Comparison of ENCODE assay signal across 18 cellular contexts in genomic region chr1:180169641-180170155, GRCh38. TPM values are rescaled to one million over a fixed set of nuclear protein-coding genes. Genes with fewer than 3 reads are reported as not detected.
DNase-seq lines count a peak whose midpoint lies in the region; ATAC-seq, FAIRE-seq and TF ChIP-seq lines count a peak whose summit lies in the region.
"Had no signal": no experiment of that assay in that cellular context is flagged by ENCODE, and none has a peak within 500 bp of the region (broad histone marks: within the 10 kb centered on the region; RNA-seq: fewer than 3 reads in every experiment).

No MANE protein-coding gene starts in this region.

- H3K4me3 Mint-ChIP-seq in CD4-positive, alpha-beta T cell = no peak overlapping the region
- H3K4me3 Mint-ChIP-seq: activated T-cell treated with anti-CD3 and anti-CD28 coated beads, Interleukin-2, amount 50 U/mL, for 72 hours had no signal

- POLR2A ChIA-PET in HEK293 (lab: Yijun Ruan, JAX) (interaction anchor here (5.1 kb wide), 1 partner anchor 15 kb away, joined by 27 read pairs; the partner anchor contains the start of gene QSOX1), RWPE1 (lab: Yijun Ruan, JAX; ENCODE audit: low non-redundant PET) (no interaction called here)
- POLR2A ChIA-PET in CD4-positive, alpha-beta T cell (lab: Charles Lee) = interaction anchor here (0.6 kb wide), 1 partner anchor 48 kb away, joined by 3 read pairs; no protein-coding TSS in a partner anchor

- ATAC-seq in left colon = no peak
- ATAC-seq in CD4-positive, alpha-beta T cell (ENCODE audit: poor library complexity) = no peak
- ATAC-seq: heart right ventricle had no signal

- peaks cover 11% of the 10 kb centered on the region for H3K79me2 ChIP-seq in hepatocyte

- H3K9me2 ChIP-seq in hepatocyte (replicated peaks; ENCODE audit: insufficient read depth) = no peaks in the 10 kb centered on the region

- H3K9me3 ChIP-seq in HEK293 (ENCODE audit: control insufficient read depth, insufficient read depth, low read depth, low read length) (no peaks in the 10 kb centered on the region), small intestine (ENCODE audit: control insufficient read depth, low read depth) (no peaks in the 10 kb centered on the region), hepatocyte (ENCODE audit: low read depth) (no peaks in the 10 kb centered on the region)
- H3K9me3 ChIP-seq in CD4-positive, alpha-beta T cell (ENCODE audit: control insufficient read depth, low read length) = no peaks in the 10 kb centered on the region
- H3K9me3 ChIP-seq: HAP-1, heart right ventricle, right lobe of liver had no signal

- peaks cover 7% of the 10 kb centered on the region for H3K36me3 Mint-ChIP-seq in CD4-positive, alpha-beta T cell (ENCODE audit: low read depth)

- H4K20me1 ChIP-seq in hepatocyte (ENCODE audit: insufficient read depth, poor library complexity, severe bottlenecking) = no peaks in the 10 kb centered on the region

- no peaks in the 10 kb centered on the region for H3K27me3 ChIP-seq in small intestine (ENCODE audit: control insufficient read depth in 2 of 2, insufficient read depth in 2 of 2, low read length in 2 of 2)
- H3K27me3 ChIP-seq in CD4-positive, alpha-beta T cell (ENCODE audit: control insufficient read depth, insufficient read depth, low read length) = no peaks in the 10 kb centered on the region
- H3K27me3 ChIP-seq in hepatocyte = no peaks in the 10 kb centered on the region
- H3K27me3 ChIP-seq: heart right ventricle had no signal

- intact Hi-C loops in left colon (cut with DNase I, micrococcal nuclease) = no loop called here
- intact Hi-C loops in CD4-positive, alpha-beta T cell (cut with DNase I, micrococcal nuclease) = no loop called here

- H3K4me1 ChIP-seq in HEK293 (ENCODE audit: control insufficient read depth, insufficient read depth, low read length) = peaks cover 11% of the 10 kb centered on the region
- H3K4me1 ChIP-seq in small intestine (ENCODE audit: control insufficient read depth in 2 of 2, insufficient read depth in 1 of 2, low read depth in 1 of 2, low read length in 1 of 2) = peaks cover 0 to 8% of the 10 kb centered on the region in 2 donors
- peaks cover 12% of the 10 kb centered on the region for H3K4me1 ChIP-seq in hepatocyte (ENCODE audit: insufficient read depth)
- H3K4me1 ChIP-seq: HAP-1 had no signal

- H3K27me3 Mint-ChIP-seq in CD4-positive, alpha-beta T cell = no peaks in the 10 kb centered on the region

- H3K4me3 ChIP-seq in HEK293 (ENCODE audit: low read depth, low read length) (no peak overlapping the region), small intestine (ENCODE audit: low read depth in 1 of 2, low read length in 2 of 2) (no peak overlapping the region), hepatocyte (no peak overlapping the region)
- H3K4me3 ChIP-seq: HAP-1, heart right ventricle, right lobe of liver had no signal

- H3K4me1 Mint-ChIP-seq in CD4-positive, alpha-beta T cell (ENCODE audit: low read depth) = no peaks in the 10 kb centered on the region

- H3K36me3 ChIP-seq in HEK293 (ENCODE audit: control insufficient read depth in 2 of 2, insufficient read depth in 1 of 2, low read length in 2 of 2) = no peaks in the 10 kb centered on the region
- no peaks in the 10 kb centered on the region for H3K36me3 ChIP-seq in small intestine (ENCODE audit: control insufficient read depth in 2 of 2, insufficient read depth in 2 of 2, low read length in 2 of 2)
- H3K36me3 ChIP-seq in hepatocyte (replicated peaks; ENCODE audit: insufficient read depth, low read depth) = no peaks in the 10 kb centered on the region
- H3K36me3 ChIP-seq: HAP-1, right lobe of liver had no signal

- 51 to 82% (median 65%) methylated on average over 12 of the region's 12 CpGs for WGBS in small intestine, 3 donors
- 87% methylated on average over 12 of the region's 12 CpGs for WGBS in hepatocyte (ENCODE audit: low lambda C conversion rate, missing lambda C conversion rate)

- TF ChIP-seq CTCF in HEK293 (tag by site-specific recombination; IDR thresholded peaks at IDR 0.05) = no peak
- no peak for TF ChIP-seq CTCF in RWPE1 (conservative IDR thresholded peaks at IDR 0.05; ENCODE audit: low read depth)
- TF ChIP-seq CTCF in CD4-positive, alpha-beta T cell (IDR thresholded peaks at IDR 0.05) = no peak
- TF ChIP-seq CTCF in hepatocyte (IDR thresholded peaks at IDR 0.05; ENCODE audit: poor library complexity) = no peak

- no peak overlapping the region for H3K27ac ChIP-seq in HEK293 (ENCODE audit: extremely low read depth, low read depth, low read length)
- peak overlapping the region; percentile 76; the same call in 1 of the 2 replicates for H3K27ac ChIP-seq in RWPE1
- peak overlapping the region in 1 of 2 donors; percentile 83 for H3K27ac ChIP-seq in small intestine (ENCODE audit: low read depth in 1 of 2, low read length in 1 of 2)
- H3K27ac ChIP-seq in CD4-positive, alpha-beta T cell (ENCODE audit: low read depth, low read length) = no peak overlapping the region
- H3K27ac ChIP-seq in hepatocyte = no peak overlapping the region
- H3K27ac ChIP-seq: heart right ventricle, HL-60, right lobe of liver had no signal

- no peak overlapping the region for H3K4me2 ChIP-seq in hepatocyte

- H3K27ac Mint-ChIP-seq in CD4-positive, alpha-beta T cell = no peak overlapping the region
- H3K27ac Mint-ChIP-seq: activated T-cell treated with anti-CD3 and anti-CD28 coated beads, Interleukin-2, amount 50 U/mL, for 72 hours had no signal

- no peaks in the 10 kb centered on the region for H3K9me3 Mint-ChIP-seq in CD4-positive, alpha-beta T cell
- H3K9me3 Mint-ChIP-seq: activated T-cell treated with anti-CD3 and anti-CD28 coated beads, Interleukin-2, amount 50 U/mL, for 72 hours had no signal

- no peak overlapping the region for H2AFZ ChIP-seq in hepatocyte

- no peak for FAIRE-seq in small intestine (lab: Jason Lieb, UNC)
- FAIRE-seq: islet of Langerhans had no signal

- CTCF ChIA-PET in HEK293 (lab: Yijun Ruan, JAX) (interaction anchor here (0.6 to 8.3 kb wide), 10 partner anchors 10 to 584 kb away, joined by 3 to 77 read pairs (median 6); partner anchors contain the start of gene QSOX1), RWPE1 (lab: Yijun Ruan, JAX) (interaction anchor here (1.6 kb wide), 1 partner anchor 9 kb away, joined by 4 read pairs; no protein-coding TSS in a partner anchor)
- CTCF ChIA-PET in CD4-positive, alpha-beta T cell (lab: Charles Lee) = interaction anchor here (4.1 kb wide), 1 partner anchor 9 kb away, joined by 17 read pairs; no protein-coding TSS in a partner anchor

- DNase-seq in RWPE1 (ENCODE audit: low spot score) (no peak), left colon (peak; percentile 25 to 47), small intestine (peak; percentile 56), hepatocyte (ENCODE audit: low spot score) (no peak), SW 1271 (lab: John Stamatoyannopoulos, UW) (no peak)
- no peak for DNase-seq in CD4-positive, alpha-beta T cell
- DNase-seq: activated T-cell treated with anti-CD3 and anti-CD28 coated beads, Interleukin-2, amount 50 U/mL, for 72 hours; AML-193; central memory CD4-positive, alpha-beta T cell; heart right ventricle; KBM-7; midbrain; right lobe of liver; stimulated activated CD4-positive, alpha-beta T cell treated with anti-CD3 and anti-CD28 coated beads, Interleukin-2, amount 100 ng/mL, for 24 hours had no signal

TF ChIP-seq in HEK293, 187 proteins besides CTCF, POLR2A, EP300 and RAD21:
- peak; percentile 73 for TF ChIP-seq ZFHX2 (tag by site-specific recombination; conservative IDR thresholded peaks at IDR 0.05)
- TF ChIP-seq ZBTB1 (tag by site-specific recombination; IDR thresholded peaks at IDR 0.05) = no peak
- TF ChIP-seq EGR2 (tag by site-specific recombination; IDR thresholded peaks at IDR 0.05; ENCODE audit: low read depth) = peak; percentile 80
- TF ChIP-seq, protein P1, sequence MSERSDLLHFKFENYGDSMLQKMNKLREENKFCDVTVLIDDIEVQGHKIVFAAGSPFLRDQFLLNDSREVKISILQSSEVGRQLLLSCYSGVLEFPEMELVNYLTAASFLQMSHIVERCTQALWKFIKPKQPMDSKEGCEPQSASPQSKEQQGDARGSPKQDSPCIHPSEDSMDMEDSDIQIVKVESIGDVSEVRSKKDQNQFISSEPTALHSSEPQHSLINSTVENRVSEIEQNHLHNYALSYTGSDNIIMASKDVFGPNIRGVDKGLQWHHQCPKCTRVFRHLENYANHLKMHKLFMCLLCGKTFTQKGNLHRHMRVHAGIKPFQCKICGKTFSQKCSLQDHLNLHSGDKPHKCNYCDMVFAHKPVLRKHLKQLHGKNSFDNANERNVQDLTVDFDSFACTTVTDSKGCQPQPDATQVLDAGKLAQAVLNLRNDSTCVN (tag by site-specific recombination; optimal IDR thresholded peaks at IDR 0.05) = no peak

RNA-seq across cellular contexts. Expression of gene QSOX1, which starts 15.0 kb away (rescaled TPM):
- total RNA-seq in left colon (100 to 1,000 TPM; 254 to 280 TPM), hepatocyte (176 and 257 TPM in 2 replicates)
- polyA plus RNA-seq in small intestine (100 to 1,000 TPM in 1 of 3 donors, 10 to 100 TPM in 2; 18.1 to 115 (median 41.1) TPM), hepatocyte (225 and 263 TPM in 2 replicates)
- total RNA-seq in CD4-positive, alpha-beta T cell = 10 to 100 TPM; 13.7 to 14.3 TPM

Comparison
In these comparisons a context has a peak if more than half of its experiments do, and no peak if none do; other contexts are left out.
1. DNase-seq: peak in left colon (2 of 2) and small intestine (single experiment); none in RWPE1 (single experiment), CD4-positive, alpha-beta T cell (0 of 10), hepatocyte (single experiment) and SW 1271 (0 of 2).
2. RNA of gene QSOX1, which starts 15.0 kb away (total RNA-seq): 254 to 280 TPM in left colon and 176 to 257 TPM in hepatocyte; 13.7 to 14.3 TPM in CD4-positive, alpha-beta T cell; every median in the first group is over 10 times any median in the second.